Comparison of ENCODE assay signal across 22 cellular contexts in genomic region chr14:28807518-28807917, GRCh38. TPM values are rescaled to one million over a fixed set of nuclear protein-coding genes. Genes with fewer than 3 reads are reported as not detected.
DNase-seq lines count a peak whose midpoint lies in the region; ATAC-seq, FAIRE-seq and TF ChIP-seq lines count a peak whose summit lies in the region.
"Had no signal": no experiment of that assay in that cellular context is flagged by ENCODE, and none has a peak within 500 bp of the region (broad histone marks: within the 10 kb centered on the region; RNA-seq: fewer than 3 reads in every experiment).

No MANE protein-coding gene starts in this region.

- no peaks in the 10 kb centered on the region for H4K20me1 ChIP-seq in IMR-90 (ENCODE audit: insufficient read depth, low read length)
- H4K20me1 ChIP-seq in K562 (replicated peaks; ENCODE audit: control insufficient read depth, insufficient read depth, low read length), result no peaks in the 10 kb centered on the region

- intact Hi-C loops in IMR-90 (cut with micrococcal nuclease) (no loop called here), K562 (cut with micrococcal nuclease) (no loop called here)

- peaks cover 19 to 47% of the 10 kb centered on the region in 2 donors for H3K9me3 Mint-ChIP-seq in stimulated activated naive CD8-positive, alpha-beta T cell treated with anti-CD3 and anti-CD28 coated beads, Interleukin-15, amount 100 ng/mL, for 72 hours

- BruUV-seq in IMR-90 (replicated peaks; lab: Mats Ljungman, UMichigan) (no TSS peak), K562 (replicated peaks; lab: Mats Ljungman, UMichigan) (no TSS peak)

- dilution Hi-C loops in IMR-90 (cut with HindIII; ENCODE audit: low sequenced_read_pairs, unreplicated experiment), result no loop called here

- no peak overlapping the region for H2AK5ac ChIP-seq in IMR-90 (ENCODE audit: low read depth, low read length)

- TF ChIP-seq RAD21 in A549 (conservative IDR thresholded peaks at IDR 0.05 in 1 of 2, IDR thresholded peaks at IDR 0.05 in 1 of 2), result no peak
- TF ChIP-seq RAD21 in IMR-90 (IDR thresholded peaks at IDR 0.05; ENCODE audit: low read length), result no peak
- TF ChIP-seq RAD21 in K562 (CRISPR knock-in tag; conservative IDR thresholded peaks at IDR 0.05 in 1 of 2, IDR thresholded peaks at IDR 0.05 in 1 of 2), result no peak

- H3K4me3 ChIP-seq in A549, result no peak overlapping the region
- no peak overlapping the region for H3K4me3 ChIP-seq in IMR-90 (ENCODE audit: insufficient read depth, low read depth, low read length)
- no peak overlapping the region for H3K4me3 ChIP-seq in K562
- H3K4me3 ChIP-seq in epithelial cell of esophagus (ENCODE audit: low read length), result no peak overlapping the region
- H3K4me3 ChIP-seq: GM23248 had no signal

- H3K23ac ChIP-seq in IMR-90 (ENCODE audit: low read depth, low read length), result no peak overlapping the region

- H3K4me1 ChIP-seq in A549, result no peaks in the 10 kb centered on the region
- no peaks in the 10 kb centered on the region for H3K4me1 ChIP-seq in IMR-90 (ENCODE audit: control insufficient read depth, insufficient read depth, low read length)
- H3K4me1 ChIP-seq in K562 (replicated peaks in 1 of 2; ENCODE audit: control insufficient read depth in 2 of 2, insufficient read depth in 2 of 2, low read length in 2 of 2), result no peaks in the 10 kb centered on the region

- in situ Hi-C loops in IMR-90 (cut with MboI; ENCODE audit: low sequenced_read_pairs), result no loop called here
- in situ Hi-C loops in K562 (cut with MboI), result no loop called here

- POLR2A ChIA-PET in A549 (lab: Yijun Ruan, JAX), result no interaction called here
- POLR2A ChIA-PET in IMR-90 (lab: Charles Lee; ENCODE audit: unreplicated experiment), result no interaction called here
- POLR2A ChIA-PET in K562 (lab: Yijun Ruan, JAX), result no interaction called here

- DNase-seq in A549 (ENCODE audit: low read depth in 1 of 2, low spot score in 1 of 2) (no peak), IMR-90 (no peak), K562 (ENCODE audit: extremely low read depth in 1 of 4, low spot score in 3 of 4) (no peak), epithelial cell of esophagus (ENCODE audit: low read depth) (peak; percentile 13), NOMO-1 (lab: John Stamatoyannopoulos, UW; ENCODE audit: unreplicated experiment in 2 of 2) (no peak)
- DNase-seq in stimulated activated naive CD8-positive, alpha-beta T cell treated with anti-CD3 and anti-CD28 coated beads, Interleukin-15, amount 100 ng/mL, for 72 hours, result no peak
- DNase-seq: C1 segment of cervical spinal cord; Calu3; CD4-positive, alpha-beta memory T cell; COR-L47; DMS53; DMS79 treated with DMSO at 0.1 percent for 48 hours; GF-D8; GM23248; H9 had no signal

- H3K27me3 Mint-ChIP-seq in stimulated activated naive CD8-positive, alpha-beta T cell treated with anti-CD3 and anti-CD28 coated beads, Interleukin-15, amount 100 ng/mL, for 72 hours, result no peaks in the 10 kb centered on the region
- H3K27me3 Mint-ChIP-seq: CD4-positive, alpha-beta memory T cell had no signal

- H3K9me3 ChIP-seq in A549 (no peaks in the 10 kb centered on the region), IMR-90 (ENCODE audit: control insufficient read depth, insufficient read depth, low read length) (no peaks in the 10 kb centered on the region), K562 (replicated peaks; ENCODE audit: control insufficient read depth, insufficient read depth, low read depth, low read length) (no peaks in the 10 kb centered on the region)

- H3K36me3 ChIP-seq in IMR-90 (ENCODE audit: control insufficient read depth, insufficient read depth, low read length) (no peaks in the 10 kb centered on the region), K562 (ENCODE audit: control insufficient read depth, insufficient read depth, low read length) (no peaks in the 10 kb centered on the region)

- H3K27ac ChIP-seq in A549, result no peak overlapping the region
- no peak overlapping the region for H3K27ac ChIP-seq in IMR-90 (ENCODE audit: insufficient read depth, low read length)
- H3K27ac ChIP-seq in K562 (ENCODE audit: extremely low read depth, low read depth, low read length), result no peak overlapping the region
- H3K27ac ChIP-seq: 22Rv1, GM23248 had no signal

- TF ChIP-seq POLR2A in A549 (IDR thresholded peaks at IDR 0.05; ENCODE audit: low read length) (no peak), IMR-90 (IDR thresholded peaks at IDR 0.05; ENCODE audit: low read depth, low read length) (no peak), K562 (conservative IDR thresholded peaks at IDR 0.05) (no peak)

- H3K56ac ChIP-seq in IMR-90 (ENCODE audit: extremely low read depth, insufficient read depth, low read length), result no peak overlapping the region

- H3K9ac ChIP-seq in IMR-90 (ENCODE audit: low read depth, low read length) (no peak overlapping the region), K562 (ENCODE audit: insufficient read depth in 1 of 2, low read depth in 2 of 2, low read length in 2 of 2) (no peak overlapping the region)
- H3K9ac ChIP-seq: GM23248 had no signal

- H3K79me1 ChIP-seq in IMR-90 (ENCODE audit: low read depth in 1 of 2, low read length in 2 of 2), result no peaks in the 10 kb centered on the region

- no peak overlapping the region for H3K14ac ChIP-seq in IMR-90 (replicated peaks; ENCODE audit: low read depth, low read length)

- H3K9me1 ChIP-seq in IMR-90 (ENCODE audit: insufficient read depth, low read length) (no peaks in the 10 kb centered on the region), K562 (ENCODE audit: control insufficient read depth, insufficient read depth, low read length) (no peaks in the 10 kb centered on the region)

- H2BK15ac ChIP-seq in IMR-90 (ENCODE audit: low read depth, low read length), result no peak overlapping the region

- TF ChIP-seq EP300 in A549 (IDR thresholded peaks at IDR 0.05) (no peak), K562 (IDR thresholded peaks at IDR 0.05; ENCODE audit: low read length) (no peak)

- H3K27me3 ChIP-seq in IMR-90 (ENCODE audit: control insufficient read depth, insufficient read depth, low read length) (no peaks in the 10 kb centered on the region), K562 (ENCODE audit: control insufficient read depth in 2 of 2, insufficient read depth in 2 of 2, low read length in 2 of 2) (no peaks in the 10 kb centered on the region)

- H2AK9ac ChIP-seq in IMR-90 (replicated peaks; ENCODE audit: low read depth, low read length, poor library complexity), result no peak overlapping the region

- CTCF ChIA-PET in A549 (lab: Yijun Ruan, JAX) (no interaction called here), IMR-90 (lab: Yijun Ruan, JAX) (interaction anchor here (0.7 kb wide), 1 partner anchor 410 kb away, joined by 3 read pairs; no protein-coding TSS in a partner anchor), K562 (lab: Yijun Ruan, JAX; ENCODE audit: low intra/inter-chr PET ratio) (no interaction called here)

- H2AFZ ChIP-seq in IMR-90 (replicated peaks; ENCODE audit: low read length, poor library complexity) (no peak overlapping the region), K562 (ENCODE audit: low read depth, low read length) (no peak overlapping the region)
- H2AFZ ChIP-seq: GM23248 had no signal

- no peak overlapping the region for H3K27ac Mint-ChIP-seq in stimulated activated naive CD8-positive, alpha-beta T cell treated with anti-CD3 and anti-CD28 coated beads, Interleukin-15, amount 100 ng/mL, for 72 hours
- H3K27ac Mint-ChIP-seq: CD4-positive, alpha-beta memory T cell; H9 had no signal

- H4K8ac ChIP-seq in IMR-90 (ENCODE audit: low read depth in 2 of 2, low read length in 2 of 2), result no peak overlapping the region

- no peak overlapping the region for H2BK120ac ChIP-seq in IMR-90 (ENCODE audit: low read depth, low read length)

- no peak for ATAC-seq in A549
- ATAC-seq in IMR-90 (ENCODE audit: low read depth), result no peak
- ATAC-seq in K562, result no peak
- no peak for ATAC-seq in HG03045 (IDR thresholded peaks at IDR 0.05; ENCODE audit: unreplicated experiment)
- no peak for ATAC-seq in stimulated activated naive CD8-positive, alpha-beta T cell treated with anti-CD3 and anti-CD28 coated beads, Interleukin-15, amount 100 ng/mL, for 72 hours
- ATAC-seq: HCT116 had no signal

- no peak overlapping the region for H3K18ac ChIP-seq in IMR-90 (ENCODE audit: low read depth, low read length)

- H4K91ac ChIP-seq in IMR-90 (ENCODE audit: insufficient read depth, low read depth, low read length), result no peak overlapping the region

- H3K79me2 ChIP-seq in K562 (ENCODE audit: control insufficient read depth, insufficient read depth, low read length), result no peaks in the 10 kb centered on the region

- WGBS in A549 (ENCODE audit: missing lambda C conversion rate), result 30% methylated on average over 1 of the region's 1 CpG
- WGBS in IMR-90 (ENCODE audit: extremely low coverage in 2 of 2, insufficient read length in 1 of 2), 2 experiments, result no CpG with 5 or more reads among the region's 1 CpG
- WGBS in K562 (ENCODE audit: insufficient coverage, low coverage, missing lambda C conversion rate), result 0% methylated on average over 1 of the region's 1 CpG

- H3K4ac ChIP-seq in IMR-90 (ENCODE audit: low read depth, low read length), result no peak overlapping the region

- H3K4me3 Mint-ChIP-seq in stimulated activated naive CD8-positive, alpha-beta T cell treated with anti-CD3 and anti-CD28 coated beads, Interleukin-15, amount 100 ng/mL, for 72 hours, result no peak overlapping the region
- H3K4me3 Mint-ChIP-seq: CD4-positive, alpha-beta memory T cell; H9 had no signal

- TF ChIP-seq CTCF in A549 (IDR thresholded peaks at IDR 0.05), result no peak
- TF ChIP-seq CTCF in IMR-90 (conservative IDR thresholded peaks at IDR 0.05; ENCODE audit: low read depth, low read length), result no peak
- TF ChIP-seq CTCF in K562 (IDR thresholded peaks at IDR 0.05 in 2 of 3, conservative IDR thresholded peaks at IDR 0.05 in 1 of 3; ENCODE audit: insufficient read depth in 2 of 3, low read depth in 1 of 3, low read length in 3 of 3), result no peak
- no peak for TF ChIP-seq CTCF in epithelial cell of esophagus (IDR thresholded peaks at IDR 0.05; ENCODE audit: insufficient read depth, low read depth, low read length, missing control alignments)

- FAIRE-seq in A549 (lab: Jason Lieb, UNC) (peak; percentile 76), K562 (lab: Jason Lieb, UNC) (no peak)
- FAIRE-seq: A204.1, GM19239 had no signal

- H2BK5ac ChIP-seq in IMR-90 (ENCODE audit: low read depth, low read length, poor library complexity, severe bottlenecking), result no peak overlapping the region

- no peak overlapping the region for H3K4me2 ChIP-seq in A549
- no peak overlapping the region for H3K4me2 ChIP-seq in IMR-90 (ENCODE audit: low read depth, low read length)
- no peak overlapping the region for H3K4me2 ChIP-seq in K562 (ENCODE audit: insufficient read depth, low read length)

- H4K5ac ChIP-seq in IMR-90 (ENCODE audit: low read depth, low read length), result no peak overlapping the region

- H3K4me1 Mint-ChIP-seq in stimulated activated naive CD8-positive, alpha-beta T cell treated with anti-CD3 and anti-CD28 coated beads, Interleukin-15, amount 100 ng/mL, for 72 hours, result no peaks in the 10 kb centered on the region
- H3K4me1 Mint-ChIP-seq: CD4-positive, alpha-beta memory T cell; H9 had no signal

- H2BK20ac ChIP-seq in IMR-90 (ENCODE audit: low read depth, low read length), result no peak overlapping the region

RNA-seq across cellular contexts. Expression of gene FOXG1, which starts 40.9 kb away (rescaled TPM):
- polyA plus RNA-seq in A549 (2011; rRNA removed) (0.01 and 0.04 TPM in 2 replicates), A549 (2017; fragmentation: RNase III; extraction: RNeasy Plus Mini Kit Qiagen cat#74134 plus additional on column Dnase treatment) (0.07 to 1.1 TPM (median 0.10 TPM) in 3 replicates), IMR-90 (2012; rRNA removed) (not detected in 2 replicates), K562 (2011; rRNA removed) (0.55 and 0.56 TPM in 2 replicates), K562 (2014; fragmentation: Illumina TruSeq; extraction: Trizol) (0.74 and 1.2 TPM in 2 replicates), K562 (2014; fragmentation: Nextera tagmentation; extraction: Ambion mirVana) (1 to 10 TPM in 1 of 2 experiments, under 1 TPM in 1; 0.85 to 1.4 TPM), K562 (2014; rRNA removed) (1.3 TPM in 2 replicates)
- polyA plus RNA-seq in A549 (2012; cell fraction: cytosol; rRNA removed), result 0.04 and 0.05 TPM in 2 replicates
- polyA plus RNA-seq in A549 (2012; cell fraction: nucleus; rRNA removed), result 0.10 and 0.14 TPM in 2 replicates
- 0.05 TPM in 1 of 2 replicates, not detected in the other for polyA minus RNA-seq in A549 (2011; rRNA and poly(A)+ RNA removed)
- total RNA-seq in IMR-90 (2012; rRNA removed) (not detected in 2 replicates), K562 (2014; rRNA removed) (0.68 and 1.2 TPM in 2 replicates), K562 (2014; rRNA removed; fragmentation: Illumina TruSeq; extraction: Trizol) (0.69 and 0.70 TPM in 2 replicates), K562 (2015; rRNA removed; fragmentation: Illumina TruSeq; extraction: Trizol) (0.94 and 1.1 TPM in 2 replicates), K562 (2021) (3.0 and 3.7 TPM in 2 replicates)
- polyA plus RNA-seq in IMR-90 (2012; cell fraction: cytosol; rRNA removed), result 0.01 TPM in 1 of 2 replicates, not detected in the other
- not detected in 2 replicates for polyA plus RNA-seq in IMR-90 (2012; cell fraction: nucleus; rRNA removed; ENCODE audit: low replicate concordance)
- 1.0 and 1.7 TPM in 2 replicates for total RNA-seq in K562 (2011; cell fraction: chromatin; rRNA removed; ENCODE audit: low replicate concordance)
- total RNA-seq in K562 (2011; cell fraction: nucleolus; rRNA removed), result 0.53 and 1.0 TPM in 2 replicates
- 1.2 and 1.7 TPM in 2 replicates for total RNA-seq in K562 (2011; cell fraction: nucleoplasm; rRNA removed)
- polyA plus RNA-seq in K562 (2011; cell fraction: cytosol; rRNA removed), result 0.41 and 0.97 TPM in 2 replicates
- 2.6 and 3.1 TPM in 2 replicates for polyA plus RNA-seq in K562 (2011; cell fraction: nucleus; rRNA removed)
- polyA plus RNA-seq in K562 (2012), result 2.5 and 2.8 TPM in 2 replicates
- 0.21 TPM in 2 replicates for polyA minus RNA-seq in K562 (2011; rRNA and poly(A)+ RNA removed)
- 0.27 and 0.48 TPM in 2 replicates for polyA minus RNA-seq in K562 (2011; cell fraction: cytosol; rRNA and poly(A)+ RNA removed)
- polyA minus RNA-seq in K562 (2011; cell fraction: nucleus; rRNA and poly(A)+ RNA removed), result 0.54 and 0.89 TPM in 2 replicates
- total RNA-seq: Calu3; CD4-positive, alpha-beta memory T cell; G401; GM23248 had no signal
- polyA plus RNA-seq: BJ; CD4-positive, alpha-beta memory T cell; GM23248 had no signal

Comparison
In these comparisons a context has a peak if more than half of its experiments do, and no peak if none do; other contexts are left out.
1. Of the 35 proteins assayed by ChIP-seq in both K562 and A549: peak only in K562: CEBPB; only in A549: none; in both: none; in neither: 34.